ENCODE assay signal across 1 cellular context in the genomic region with DNA sequence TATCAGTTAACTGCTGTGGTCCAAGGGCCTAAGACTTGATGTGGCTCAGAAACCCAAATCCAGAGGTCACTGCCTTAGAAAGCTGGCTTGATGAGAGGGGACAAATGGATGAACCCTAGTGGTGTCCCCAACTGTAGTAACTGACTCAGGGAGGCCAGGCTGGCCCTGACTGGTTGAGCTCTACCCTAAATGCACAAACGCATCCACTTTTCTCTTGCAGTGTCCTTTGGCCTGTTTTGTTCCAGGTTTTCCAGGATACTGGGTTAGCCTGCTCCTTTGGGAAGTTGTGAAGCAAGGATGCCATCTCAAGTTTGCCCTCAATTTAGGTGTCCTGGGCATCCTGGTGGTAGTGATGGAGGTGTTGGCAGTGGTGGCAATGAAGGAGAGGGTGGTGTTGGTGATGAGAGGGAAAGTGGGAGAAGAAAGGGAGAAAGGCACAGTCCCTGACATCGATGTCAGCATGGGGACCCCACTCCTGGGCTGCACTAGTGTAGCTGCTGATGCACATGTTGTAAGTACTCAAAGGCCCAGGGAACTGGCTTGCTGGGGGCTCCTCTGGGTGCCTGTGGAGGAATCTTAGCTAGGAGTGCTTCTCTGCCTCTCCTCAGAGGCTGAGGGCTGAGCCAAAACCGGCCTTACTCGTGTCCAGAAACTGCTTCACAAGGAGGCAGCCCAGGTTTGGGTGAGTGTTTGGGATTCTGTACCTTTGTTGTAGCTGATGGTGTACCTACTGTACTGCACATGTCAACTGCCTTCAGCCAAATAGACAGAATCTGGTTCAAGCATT.
TF ChIP-seq lines count a peak whose summit lies in the region.

No MANE protein-coding gene starts in this region.

TF ChIP-seq in H1, 55 proteins besides CTCF, POLR2A, EP300 and RAD21:
- TF ChIP-seq EZH2 (IDR thresholded peaks at IDR 0.05; ENCODE audit: low read depth, low read length, severe bottlenecking) (peak; percentile 25), SUZ12 (IDR thresholded peaks at IDR 0.05; ENCODE audit: low read length) (peak; percentile 20; the same call in 1 of the 2 replicates), RNF2 (IDR thresholded peaks at IDR 0.05; ENCODE audit: borderline replicate concordance, low read depth, low read length, missing control alignments, poor library complexity, severe bottlenecking) (peak; percentile 82), CEBPB (IDR thresholded peaks at IDR 0.05; ENCODE audit: low read depth, low read length) (no peak), CBX8 (IDR thresholded peaks at IDR 0.05; ENCODE audit: borderline replicate concordance, low read depth, low read length) (peak; percentile 41; the same call in 1 of the 2 replicates), TCF12 (IDR thresholded peaks at IDR 0.05; ENCODE audit: low read depth, low read length) (no peak)
